ENCODE assay signal across 21 cellular contexts in the genomic region with DNA sequence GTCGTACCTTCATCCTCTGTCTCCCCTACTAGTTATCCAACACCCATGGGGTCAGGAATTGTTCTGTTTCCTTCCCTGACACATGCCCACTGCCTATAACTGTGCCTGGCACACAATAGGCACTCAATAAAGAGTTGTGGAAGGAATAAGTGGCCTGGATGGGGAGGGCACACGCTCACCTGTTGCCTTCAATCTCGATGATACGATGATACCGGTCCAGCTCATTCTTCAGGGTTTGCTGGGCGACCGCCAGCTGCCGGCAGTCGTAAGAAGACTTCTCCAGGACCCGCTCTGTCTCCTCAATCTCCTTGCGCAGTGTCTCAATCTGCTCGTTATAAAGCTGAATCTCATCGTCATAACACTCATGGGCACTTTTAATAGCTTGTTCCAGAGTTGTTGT. TPM values are rescaled to one million over a fixed set of nuclear protein-coding genes. Genes with fewer than 3 reads are reported as not detected.
"Had no signal": no experiment of that assay in that cellular context is flagged by ENCODE, and none has a peak within 500 bp of the region (broad histone marks: within the 10 kb centered on the region; RNA-seq: fewer than 3 reads in every experiment).

No MANE protein-coding gene starts in this region.

- DNase-seq: activated B cell treated with CpG ODN at 0.5 μM for 24 hours; activated CD4-positive, alpha-beta T cell treated with anti-CD3 and anti-CD28 coated beads, Interleukin-2, amount 10 ng/mL, durations not matched to agents 24 days and 14 days; activated CD8-positive, alpha-beta T cell treated with anti-CD3 and anti-CD28 coated beads, Interleukin-2, amount 10 ng/mL, durations not matched to agents 7 days and 5 days; activated naive CD4-positive, alpha-beta T cell treated with anti-CD3 and anti-CD28 coated beads for 36 hours; activated naive CD8-positive, alpha-beta T cell treated with anti-CD3 and anti-CD28 coated beads, Interleukin-2, amount 50 U/mL, for 24 hours; activated T-cell treated with anti-CD3 and anti-CD28 coated beads for 4 hours; aorta; heart right ventricle; left cardiac atrium; lower lobe of right lung; retina; stimulated activated CD4-positive, alpha-beta T cell treated with anti-CD3 and anti-CD28 coated beads, Interleukin-4, amount 100 ng/mL, for 4 hours; stimulated activated CD8-positive, alpha-beta memory T cell treated with anti-CD3 and anti-CD28 coated beads, Interleukin-4, amount 100 ng/mL, for 48 hours; stimulated activated naive CD8-positive, alpha-beta T cell treated with anti-CD3 and anti-CD28 coated beads, Interleukin-15, Interleukin-2, amounts not matched to agents 100 U/mL and 50 U/mL, for 24 hours; T-helper 2 cell; transverse colon had no signal

- H3K9me3 ChIP-seq: breast epithelium, gastroesophageal sphincter, heart right ventricle, lower lobe of right lung, transverse colon had no signal

- H3K4me3 ChIP-seq: breast epithelium, gastroesophageal sphincter, heart right ventricle, lower lobe of right lung, neural progenitor cell, skin epidermis, transverse colon had no signal

- H3K36me3 ChIP-seq: breast epithelium, gastroesophageal sphincter, heart right ventricle, lower lobe of right lung, neural progenitor cell, transverse colon had no signal

- H3K4me1 ChIP-seq: breast epithelium, lower lobe of right lung, neural progenitor cell, parathyroid adenoma had no signal

- ATAC-seq: activated CD8-positive, alpha-beta T cell treated with anti-CD3 and anti-CD28 coated beads, Interleukin-2, amount 10 ng/mL, durations not matched to agents 7 days and 5 days; activated naive CD8-positive, alpha-beta T cell treated with anti-CD3 and anti-CD28 coated beads, Interleukin-2, amount 50 U/mL, for 24 hours; gastroesophageal sphincter; heart right ventricle; left cardiac atrium; lower lobe of right lung; stimulated activated naive CD8-positive, alpha-beta T cell treated with anti-CD3 and anti-CD28 coated beads, Interleukin-15, Interleukin-2, amounts not matched to agents 100 U/mL and 50 U/mL, for 24 hours had no signal

- H3K27me3 ChIP-seq: breast epithelium, gastroesophageal sphincter, heart right ventricle, neural progenitor cell, transverse colon had no signal

- H3K27ac ChIP-seq: breast epithelium, heart right ventricle, lower lobe of right lung, neural progenitor cell, parathyroid adenoma, skin epidermis, transverse colon had no signal

RNA-seq across cellular contexts. Expression of gene BFSP1, which starts 32.5 kb away (rescaled TPM):
- total RNA-seq: activated B cell treated with CpG ODN at 0.5 μM for 24 hours had no signal
